ENCODE assay signal across 1 cellular context in the genomic region with DNA sequence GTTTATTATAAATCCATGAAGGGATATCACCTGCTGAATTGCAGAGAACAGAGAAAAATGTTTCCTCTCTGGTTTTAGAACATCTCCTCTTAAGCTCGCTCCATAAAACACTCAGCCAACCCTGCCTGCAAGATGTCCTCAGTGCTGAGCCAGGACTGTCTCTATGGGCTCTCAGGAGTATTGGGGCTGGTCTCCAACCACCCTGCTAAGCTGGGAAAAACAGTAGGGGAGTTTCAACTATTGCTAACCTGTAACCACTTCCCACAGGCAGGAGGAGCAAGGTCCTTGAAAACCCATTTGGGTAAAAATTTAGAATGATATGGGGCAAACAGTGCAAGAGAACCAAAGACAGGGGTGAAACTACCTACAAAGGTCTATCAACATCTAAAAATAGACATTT.
TF ChIP-seq lines count a peak whose summit lies in the region.

No MANE protein-coding gene starts in this region.

TF ChIP-seq in HepG2, 621 proteins besides CTCF, POLR2A, EP300 and RAD21 (continued from another document):
- TF ChIP-seq, protein P1, sequence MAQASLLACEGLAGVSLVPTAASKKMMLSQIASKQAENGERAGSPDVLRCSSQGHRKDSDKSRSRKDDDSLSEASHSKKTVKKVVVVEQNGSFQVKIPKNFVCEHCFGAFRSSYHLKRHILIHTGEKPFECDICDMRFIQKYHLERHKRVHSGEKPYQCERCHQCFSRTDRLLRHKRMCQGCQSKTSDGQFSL (CRISPR knock-in tag; IDR thresholded peaks at IDR 0.05) = no peak
- TF ChIP-seq, protein P2, sequence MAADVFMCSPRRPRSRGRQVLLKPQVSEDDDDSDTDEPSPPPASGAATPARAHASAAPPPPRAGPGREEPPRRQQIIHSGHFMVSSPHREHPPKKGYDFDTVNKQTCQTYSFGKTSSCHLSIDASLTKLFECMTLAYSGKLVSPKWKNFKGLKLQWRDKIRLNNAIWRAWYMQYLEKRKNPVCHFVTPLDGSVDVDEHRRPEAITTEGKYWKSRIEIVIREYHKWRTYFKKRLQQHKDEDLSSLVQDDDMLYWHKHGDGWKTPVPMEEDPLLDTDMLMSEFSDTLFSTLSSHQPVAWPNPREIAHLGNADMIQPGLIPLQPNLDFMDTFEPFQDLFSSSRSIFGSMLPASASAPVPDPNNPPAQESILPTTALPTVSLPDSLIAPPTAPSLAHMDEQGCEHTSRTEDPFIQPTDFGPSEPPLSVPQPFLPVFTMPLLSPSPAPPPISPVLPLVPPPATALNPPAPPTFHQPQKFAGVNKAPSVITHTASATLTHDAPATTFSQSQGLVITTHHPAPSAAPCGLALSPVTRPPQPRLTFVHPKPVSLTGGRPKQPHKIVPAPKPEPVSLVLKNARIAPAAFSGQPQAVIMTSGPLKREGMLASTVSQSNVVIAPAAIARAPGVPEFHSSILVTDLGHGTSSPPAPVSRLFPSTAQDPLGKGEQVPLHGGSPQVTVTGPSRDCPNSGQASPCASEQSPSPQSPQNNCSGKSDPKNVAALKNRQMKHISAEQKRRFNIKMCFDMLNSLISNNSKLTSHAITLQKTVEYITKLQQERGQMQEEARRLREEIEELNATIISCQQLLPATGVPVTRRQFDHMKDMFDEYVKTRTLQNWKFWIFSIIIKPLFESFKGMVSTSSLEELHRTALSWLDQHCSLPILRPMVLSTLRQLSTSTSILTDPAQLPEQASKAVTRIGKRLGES (CRISPR knock-in tag; IDR thresholded peaks at IDR 0.05; ENCODE audit: borderline replicate concordance) = no peak
- TF ChIP-seq ZC3H13 (CRISPR knock-in tag; IDR thresholded peaks at IDR 0.05) = no peak
- TF ChIP-seq POLR2AphosphoS5 (IDR thresholded peaks at IDR 0.05; ENCODE audit: low read depth, low read length) = no peak
- no peak for TF ChIP-seq KLF6 (CRISPR knock-in tag; IDR thresholded peaks at IDR 0.05)
- TF ChIP-seq ZNF607 (CRISPR knock-in tag; IDR thresholded peaks at IDR 0.05; ENCODE audit: borderline replicate concordance) = no peak
- TF ChIP-seq KMT2A (CRISPR knock-in tag; IDR thresholded peaks at IDR 0.05) = no peak
- TF ChIP-seq ZNF75D (CRISPR knock-in tag; IDR thresholded peaks at IDR 0.05; ENCODE audit: borderline replicate concordance) = no peak
- TF ChIP-seq, protein P3, sequence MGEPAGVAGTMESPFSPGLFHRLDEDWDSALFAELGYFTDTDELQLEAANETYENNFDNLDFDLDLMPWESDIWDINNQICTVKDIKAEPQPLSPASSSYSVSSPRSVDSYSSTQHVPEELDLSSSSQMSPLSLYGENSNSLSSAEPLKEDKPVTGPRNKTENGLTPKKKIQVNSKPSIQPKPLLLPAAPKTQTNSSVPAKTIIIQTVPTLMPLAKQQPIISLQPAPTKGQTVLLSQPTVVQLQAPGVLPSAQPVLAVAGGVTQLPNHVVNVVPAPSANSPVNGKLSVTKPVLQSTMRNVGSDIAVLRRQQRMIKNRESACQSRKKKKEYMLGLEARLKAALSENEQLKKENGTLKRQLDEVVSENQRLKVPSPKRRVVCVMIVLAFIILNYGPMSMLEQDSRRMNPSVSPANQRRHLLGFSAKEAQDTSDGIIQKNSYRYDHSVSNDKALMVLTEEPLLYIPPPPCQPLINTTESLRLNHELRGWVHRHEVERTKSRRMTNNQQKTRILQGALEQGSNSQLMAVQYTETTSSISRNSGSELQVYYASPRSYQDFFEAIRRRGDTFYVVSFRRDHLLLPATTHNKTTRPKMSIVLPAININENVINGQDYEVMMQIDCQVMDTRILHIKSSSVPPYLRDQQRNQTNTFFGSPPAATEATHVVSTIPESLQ (CRISPR knock-in tag; conservative IDR thresholded peaks at IDR 0.05) = no peak
- no peak for TF ChIP-seq SP4 (CRISPR knock-in tag; IDR thresholded peaks at IDR 0.05)
- TF ChIP-seq KLF13 (CRISPR knock-in tag; IDR thresholded peaks at IDR 0.05) = no peak
- TF ChIP-seq, protein P4, sequence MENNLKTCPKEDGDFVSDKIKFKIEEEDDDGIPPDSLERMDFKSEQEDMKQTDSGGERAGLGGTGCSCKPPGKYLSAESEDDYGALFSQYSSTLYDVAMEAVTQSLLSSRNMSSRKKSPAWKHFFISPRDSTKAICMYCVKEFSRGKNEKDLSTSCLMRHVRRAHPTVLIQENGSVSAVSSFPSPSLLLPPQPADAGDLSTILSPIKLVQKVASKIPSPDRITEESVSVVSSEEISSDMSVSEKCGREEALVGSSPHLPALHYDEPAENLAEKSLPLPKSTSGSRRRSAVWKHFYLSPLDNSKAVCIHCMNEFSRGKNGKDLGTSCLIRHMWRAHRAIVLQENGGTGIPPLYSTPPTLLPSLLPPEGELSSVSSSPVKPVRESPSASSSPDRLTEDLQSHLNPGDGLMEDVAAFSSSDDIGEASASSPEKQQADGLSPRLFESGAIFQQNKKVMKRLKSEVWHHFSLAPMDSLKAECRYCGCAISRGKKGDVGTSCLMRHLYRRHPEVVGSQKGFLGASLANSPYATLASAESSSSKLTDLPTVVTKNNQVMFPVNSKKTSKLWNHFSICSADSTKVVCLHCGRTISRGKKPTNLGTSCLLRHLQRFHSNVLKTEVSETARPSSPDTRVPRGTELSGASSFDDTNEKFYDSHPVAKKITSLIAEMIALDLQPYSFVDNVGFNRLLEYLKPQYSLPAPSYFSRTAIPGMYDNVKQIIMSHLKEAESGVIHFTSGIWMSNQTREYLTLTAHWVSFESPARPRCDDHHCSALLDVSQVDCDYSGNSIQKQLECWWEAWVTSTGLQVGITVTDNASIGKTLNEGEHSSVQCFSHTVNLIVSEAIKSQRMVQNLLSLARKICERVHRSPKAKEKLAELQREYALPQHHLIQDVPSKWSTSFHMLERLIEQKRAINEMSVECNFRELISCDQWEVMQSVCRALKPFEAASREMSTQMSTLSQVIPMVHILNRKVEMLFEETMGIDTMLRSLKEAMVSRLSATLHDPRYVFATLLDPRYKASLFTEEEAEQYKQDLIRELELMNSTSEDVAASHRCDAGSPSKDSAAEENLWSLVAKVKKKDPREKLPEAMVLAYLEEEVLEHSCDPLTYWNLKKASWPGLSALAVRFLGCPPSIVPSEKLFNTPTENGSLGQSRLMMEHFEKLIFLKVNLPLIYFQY (CRISPR knock-in tag; IDR thresholded peaks at IDR 0.05; ENCODE audit: borderline replicate concordance) = no peak
- TF ChIP-seq, protein P5, sequence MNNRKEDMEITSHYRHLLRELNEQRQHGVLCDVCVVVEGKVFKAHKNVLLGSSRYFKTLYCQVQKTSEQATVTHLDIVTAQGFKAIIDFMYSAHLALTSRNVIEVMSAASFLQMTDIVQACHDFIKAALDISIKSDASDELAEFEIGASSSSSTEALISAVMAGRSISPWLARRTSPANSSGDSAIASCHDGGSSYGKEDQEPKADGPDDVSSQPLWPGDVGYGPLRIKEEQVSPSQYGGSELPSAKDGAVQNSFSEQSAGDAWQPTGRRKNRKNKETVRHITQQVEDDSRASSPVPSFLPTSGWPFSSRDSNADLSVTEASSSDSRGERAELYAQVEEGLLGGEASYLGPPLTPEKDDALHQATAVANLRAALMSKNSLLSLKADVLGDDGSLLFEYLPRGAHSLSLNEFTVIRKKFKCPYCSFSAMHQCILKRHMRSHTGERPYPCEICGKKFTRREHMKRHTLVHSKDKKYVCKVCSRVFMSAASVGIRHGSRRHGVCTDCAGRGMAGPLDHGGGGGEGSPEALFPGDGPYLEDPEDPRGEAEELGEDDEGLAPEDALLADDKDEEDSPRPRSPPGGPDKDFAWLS (CRISPR knock-in tag; IDR thresholded peaks at IDR 0.05; ENCODE audit: borderline replicate concordance) = no peak
- TF ChIP-seq ZNF558 (CRISPR knock-in tag; IDR thresholded peaks at IDR 0.05; ENCODE audit: borderline replicate concordance) = no peak
- no peak for TF ChIP-seq U2AF2 (IDR thresholded peaks at IDR 0.05; ENCODE audit: low read depth, low read length)
- no peak for TF ChIP-seq ZNF501 (CRISPR knock-in tag; IDR thresholded peaks at IDR 0.05)
- TF ChIP-seq SKI (IDR thresholded peaks at IDR 0.05; ENCODE audit: partially characterized antibody) = no peak
- no peak for TF ChIP-seq SMAD9 (CRISPR knock-in tag; IDR thresholded peaks at IDR 0.05)
